ENCODE assay signal across 1 cellular context in the genomic region with DNA sequence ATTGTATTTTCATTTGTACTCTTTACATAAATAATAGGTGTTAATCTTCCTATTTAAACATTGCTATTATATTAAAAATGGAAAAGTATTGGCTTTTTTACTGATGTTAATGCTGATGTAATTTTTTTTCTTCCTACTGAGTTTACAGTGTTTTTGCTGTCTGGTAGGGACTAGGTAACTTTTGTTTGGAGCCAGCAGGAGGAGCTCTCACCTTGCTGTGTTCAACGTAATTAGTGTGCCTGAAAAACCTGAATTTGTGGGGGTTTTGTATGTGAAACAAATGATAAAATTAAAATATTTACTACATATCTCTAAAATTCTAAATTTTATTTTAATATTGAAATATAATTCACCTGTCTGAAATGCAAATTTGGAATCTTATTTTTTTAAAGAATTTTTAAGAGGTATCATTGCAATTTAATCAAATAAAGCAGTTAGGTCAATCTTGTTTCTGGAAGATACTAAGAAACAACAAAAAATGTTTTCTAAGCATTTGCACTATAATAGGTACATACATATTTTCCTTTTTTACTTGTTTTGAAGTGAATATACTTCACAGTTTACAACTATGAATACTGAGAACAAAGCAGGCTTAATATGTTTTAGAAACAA.
TF ChIP-seq lines count a peak whose summit lies in the region.

No MANE protein-coding gene starts in this region.

TF ChIP-seq in endothelial cell of umbilical vein, 7 proteins besides CTCF, POLR2A, EP300 and RAD21 (continued from another document):
- no peak for TF ChIP-seq EZH2 (IDR thresholded peaks at IDR 0.05; ENCODE audit: borderline replicate concordance, low read depth, low read length, severe bottlenecking)
- TF ChIP-seq FOS (IDR thresholded peaks at IDR 0.05; ENCODE audit: borderline replicate concordance, insufficient read depth, low read length), result no peak
- no peak for TF ChIP-seq JUN (IDR thresholded peaks at IDR 0.05; ENCODE audit: borderline replicate concordance, insufficient read depth, insufficient read length, low read depth)
- no peak for TF ChIP-seq POLR2AphosphoS5 (IDR thresholded peaks at IDR 0.05; ENCODE audit: insufficient read depth, low read depth, low read length)
- no peak for TF ChIP-seq GATA2 (IDR thresholded peaks at IDR 0.05; ENCODE audit: insufficient read depth, insufficient read length, low read depth, low read length)
TF ChIP-seq in endothelial cell of umbilical vein: peak in this region for 0.
